Comparison of ENCODE assay signal across 8 cellular contexts in the genomic region with DNA sequence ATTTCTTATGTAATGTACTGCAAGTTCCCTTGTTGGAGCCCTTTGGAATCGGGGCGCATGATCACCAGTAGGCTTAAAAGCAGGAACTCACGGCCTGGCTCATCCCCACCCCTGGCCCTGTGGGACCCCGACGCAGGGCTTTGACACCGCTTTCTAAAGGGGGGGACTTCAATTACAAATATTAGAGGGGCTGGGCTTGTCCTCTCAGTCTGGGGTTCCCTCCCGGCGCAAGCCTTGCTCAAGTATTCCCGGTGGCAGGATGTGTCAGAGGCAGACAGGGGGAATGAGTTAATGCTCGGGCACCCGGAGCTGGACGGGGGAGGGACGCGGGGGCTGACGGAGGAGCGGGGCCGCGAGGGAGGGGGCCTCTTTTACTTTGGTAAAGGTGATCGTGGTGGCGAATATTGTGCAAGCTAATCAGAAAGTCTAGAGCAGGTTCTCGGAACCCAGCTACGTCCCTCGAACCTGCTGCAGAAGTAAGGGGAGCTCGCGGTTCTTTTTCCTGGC. TPM values are rescaled to one million over a fixed set of nuclear protein-coding genes. Genes with fewer than 3 reads are reported as not detected.
DNase-seq lines count a peak whose midpoint lies in the region; ATAC-seq, FAIRE-seq and TF ChIP-seq lines count a peak whose summit lies in the region.

No MANE protein-coding gene starts in this region.

- DNase-seq in brain microvascular endothelial cell (no peak), keratinocyte (ENCODE audit: low read depth, low spot score) (no peak), GM10266 (ENCODE audit: extremely low spot score) (no peak)
- DNase-seq in stimulated activated naive CD8-positive, alpha-beta T cell treated with anti-CD3 and anti-CD28 coated beads, Interleukin-15, amount 100 ng/mL, for 72 hours, result no peak

- no peak for FAIRE-seq in keratinocyte (lab: Jason Lieb, UNC)

- no peaks in the 10 kb centered on the region for H3K9me1 ChIP-seq in keratinocyte (ENCODE audit: control insufficient read depth, extremely low read depth, insufficient read depth, low read length)

- H3K36me3 ChIP-seq in ACC112 (ENCODE audit: insufficient read depth, low read length), result no peaks in the 10 kb centered on the region
- no peaks in the 10 kb centered on the region for H3K36me3 ChIP-seq in brain microvascular endothelial cell (replicated peaks)
- H3K36me3 ChIP-seq in keratinocyte (ENCODE audit: control insufficient read depth in 2 of 2, extremely low read depth in 1 of 2, insufficient read depth in 2 of 2, low read length in 2 of 2), result no peaks in the 10 kb centered on the region

- H3K4me2 ChIP-seq in keratinocyte (ENCODE audit: control insufficient read depth, extremely low read depth, insufficient read depth, low read depth, low read length), result peak overlapping the region; percentile 76

- H3K4me3 Mint-ChIP-seq in stimulated activated naive CD8-positive, alpha-beta T cell treated with anti-CD3 and anti-CD28 coated beads, Interleukin-15, amount 100 ng/mL, for 72 hours, result peak overlapping the region; percentile 81

- H2AFZ ChIP-seq in ACC112 (ENCODE audit: low read length, unreplicated experiment) (peak overlapping the region; percentile 46), keratinocyte (ENCODE audit: control insufficient read depth, low read length) (peak overlapping the region; percentile 56)

- no peaks in the 10 kb centered on the region for H4K20me1 ChIP-seq in keratinocyte (ENCODE audit: control insufficient read depth, extremely low read depth, insufficient read depth, low read length)

- peaks cover 19% of the 10 kb centered on the region for H3K27me3 ChIP-seq in ACC112 (ENCODE audit: insufficient read depth, low read length)
- peaks cover 9% of the 10 kb centered on the region for H3K27me3 ChIP-seq in brain microvascular endothelial cell (replicated peaks)
- H3K27me3 ChIP-seq in keratinocyte (ENCODE audit: control insufficient read depth, extremely low read depth, insufficient read depth, low read length), result peaks cover 30% of the 10 kb centered on the region

- H3K27me3 Mint-ChIP-seq in stimulated activated naive CD8-positive, alpha-beta T cell treated with anti-CD3 and anti-CD28 coated beads, Interleukin-15, amount 100 ng/mL, for 72 hours, result peaks cover 64% of the 10 kb centered on the region

- H3K9ac ChIP-seq in keratinocyte (ENCODE audit: control insufficient read depth, extremely low read depth, insufficient read depth, low read length), result no peak overlapping the region

- in situ Hi-C loops in brain microvascular endothelial cell (cut with HindIII; ENCODE audit: low pct_ligation_motif_present, low sequenced_read_pairs), result no loop called here

- no peaks in the 10 kb centered on the region for H3K79me2 ChIP-seq in ACC112 (ENCODE audit: control insufficient read depth, insufficient read depth, low read length, unreplicated experiment)
- H3K79me2 ChIP-seq in keratinocyte (ENCODE audit: control insufficient read depth, insufficient read depth, low read length), result no peaks in the 10 kb centered on the region

- H3K4me3 ChIP-seq in ACC112 (ENCODE audit: low read depth, low read length) (peak overlapping the region; percentile 75), brain microvascular endothelial cell (ENCODE audit: low read depth, low read length) (peak overlapping the region; percentile 56), keratinocyte (ENCODE audit: control insufficient read depth in 2 of 3, extremely low read depth in 1 of 3, insufficient read depth in 2 of 3, low read depth in 1 of 3, low read length in 3 of 3) (peak overlapping the region; percentile 37 to 66 (median 59))

- no peaks in the 10 kb centered on the region for H3K9me3 ChIP-seq in keratinocyte (ENCODE audit: control insufficient read depth, low read depth, low read length)

- ATAC-seq in HG02759 (IDR thresholded peaks at IDR 0.05; ENCODE audit: unreplicated experiment) (peak; percentile 1), GM19328 (IDR thresholded peaks at IDR 0.05; ENCODE audit: unreplicated experiment) (no peak), HG02678 (IDR thresholded peaks at IDR 0.05; ENCODE audit: unreplicated experiment) (no peak)
- peak; percentile 15 for ATAC-seq in stimulated activated naive CD8-positive, alpha-beta T cell treated with anti-CD3 and anti-CD28 coated beads, Interleukin-15, amount 100 ng/mL, for 72 hours

- H3K27ac Mint-ChIP-seq in stimulated activated naive CD8-positive, alpha-beta T cell treated with anti-CD3 and anti-CD28 coated beads, Interleukin-15, amount 100 ng/mL, for 72 hours, result no peak overlapping the region

- H3K27ac ChIP-seq in ACC112 (ENCODE audit: low read depth, low read length) (no peak overlapping the region), brain microvascular endothelial cell (no peak overlapping the region), keratinocyte (ENCODE audit: control insufficient read depth, insufficient read depth, low read length) (no peak overlapping the region)

- TF ChIP-seq CTCF in brain microvascular endothelial cell (IDR thresholded peaks at IDR 0.05; ENCODE audit: low read depth, low read length, missing control alignments) (no peak), keratinocyte (optimal IDR thresholded peaks at IDR 0.05 in 1 of 3, IDR thresholded peaks at IDR 0.05 in 1 of 3, conservative IDR thresholded peaks at IDR 0.05 in 1 of 3; ENCODE audit: extremely low read depth in 1 of 3, insufficient read depth in 2 of 3, low read length in 3 of 3) (no peak), GM10266 (IDR thresholded peaks at IDR 0.05; ENCODE audit: control insufficient read depth, insufficient read depth, low read depth, missing control alignments) (no peak)

- dilution Hi-C loops in keratinocyte (cut with MboI; ENCODE audit: extremely low pct_ligation_motif_present, low sequenced_read_pairs), result no loop called here

- no peaks in the 10 kb centered on the region for H3K9me3 Mint-ChIP-seq in stimulated activated naive CD8-positive, alpha-beta T cell treated with anti-CD3 and anti-CD28 coated beads, Interleukin-15, amount 100 ng/mL, for 72 hours

- peaks cover 5% of the 10 kb centered on the region for H3K4me1 ChIP-seq in ACC112 (ENCODE audit: control insufficient read depth, insufficient read depth, low read length, unreplicated experiment)
- peaks cover 24% of the 10 kb centered on the region for H3K4me1 ChIP-seq in keratinocyte (ENCODE audit: control insufficient read depth, extremely low read depth, insufficient read depth, low read length)

- peaks cover 30% of the 10 kb centered on the region for H3K4me1 Mint-ChIP-seq in stimulated activated naive CD8-positive, alpha-beta T cell treated with anti-CD3 and anti-CD28 coated beads, Interleukin-15, amount 100 ng/mL, for 72 hours

RNA-seq across cellular contexts. Expression of a gene that starts 1.2 kb away (rescaled TPM):
- polyA plus RNA-seq in keratinocyte, result under 0.01 to 0.09 TPM in 2 of 3 replicates, not detected in the other
- not detected for polyA plus RNA-seq in keratinocyte (2011; ENCODE audit: low read depth)
- polyA plus RNA-seq in keratinocyte (2011; cell fraction: cytosol; rRNA removed), result 0.03 and 0.07 TPM in 2 replicates
- not detected in 2 replicates for polyA plus RNA-seq in keratinocyte (2011; cell fraction: nucleus; rRNA removed)
- 0.02 TPM in 1 of 2 replicates, not detected in the other for polyA plus RNA-seq in keratinocyte (2012; ENCODE audit: low replicate concordance)
- not detected in 3 replicates for polyA minus RNA-seq in keratinocyte
- not detected for polyA minus RNA-seq in keratinocyte (2011; cell fraction: cytosol; rRNA and poly(A)+ RNA removed)
- polyA minus RNA-seq in keratinocyte (2011; cell fraction: nucleus; rRNA and poly(A)+ RNA removed), result not detected in 2 replicates

Comparison
In these comparisons a context has a peak if more than half of its experiments do, and no peak if none do; other contexts are left out.
1. ATAC-seq: peak in HG02759 (single experiment) and stimulated activated naive CD8-positive, alpha-beta T cell treated with anti-CD3 and anti-CD28 coated beads, Interleukin-15, amount 100 ng/mL, for 72 hours (single experiment); none in GM19328 (single experiment) and HG02678 (single experiment).
2. Peak in every context shown above with its lines, with median percentiles within 50 percentile points of each other: H3K4me3 ChIP-seq.